ENCODE assay signal across 1 cellular context in the genomic region with DNA sequence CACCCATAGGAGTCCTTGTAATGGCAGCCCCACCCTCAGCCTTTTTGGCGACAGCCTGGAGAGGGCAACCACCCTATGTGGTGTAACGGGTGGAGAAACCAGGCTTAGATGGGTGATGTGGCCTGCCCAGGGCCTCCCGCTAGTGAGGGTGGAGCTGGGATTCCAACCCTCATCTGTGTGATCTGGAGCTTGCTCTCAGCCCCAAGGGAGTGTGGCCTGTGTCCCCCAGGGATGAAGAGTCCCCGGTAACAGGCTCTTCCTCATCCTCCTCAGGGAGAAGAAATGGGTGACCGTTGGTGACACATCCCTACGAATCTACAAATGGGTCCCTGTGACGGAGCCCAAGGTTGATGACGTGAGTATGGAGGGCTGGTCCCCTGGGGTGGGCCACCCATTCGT.
TF ChIP-seq lines count a peak whose summit lies in the region.

No MANE protein-coding gene starts in this region.

TF ChIP-seq in IMR-90, 13 proteins besides CTCF, POLR2A, EP300 and RAD21:
- no peak for TF ChIP-seq MAZ (IDR thresholded peaks at IDR 0.05; ENCODE audit: borderline replicate concordance, low read depth, low read length)
- TF ChIP-seq, protein P1, sequence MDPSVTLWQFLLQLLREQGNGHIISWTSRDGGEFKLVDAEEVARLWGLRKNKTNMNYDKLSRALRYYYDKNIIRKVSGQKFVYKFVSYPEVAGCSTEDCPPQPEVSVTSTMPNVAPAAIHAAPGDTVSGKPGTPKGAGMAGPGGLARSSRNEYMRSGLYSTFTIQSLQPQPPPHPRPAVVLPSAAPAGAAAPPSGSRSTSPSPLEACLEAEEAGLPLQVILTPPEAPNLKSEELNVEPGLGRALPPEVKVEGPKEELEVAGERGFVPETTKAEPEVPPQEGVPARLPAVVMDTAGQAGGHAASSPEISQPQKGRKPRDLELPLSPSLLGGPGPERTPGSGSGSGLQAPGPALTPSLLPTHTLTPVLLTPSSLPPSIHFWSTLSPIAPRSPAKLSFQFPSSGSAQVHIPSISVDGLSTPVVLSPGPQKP (IDR thresholded peaks at IDR 0.05; ENCODE audit: borderline replicate concordance, low read depth, low read length) = no peak
- no peak for TF ChIP-seq SMC3 (IDR thresholded peaks at IDR 0.05; ENCODE audit: low read depth, low read length)
- no peak for TF ChIP-seq RFX5 (IDR thresholded peaks at IDR 0.05; ENCODE audit: low read depth, low read length)
- no peak for TF ChIP-seq BHLHE40 (IDR thresholded peaks at IDR 0.05; ENCODE audit: low read depth, low read length)
- no peak for TF ChIP-seq CHD1 (IDR thresholded peaks at IDR 0.05; ENCODE audit: low read depth, low read length)
- TF ChIP-seq, protein P2, sequence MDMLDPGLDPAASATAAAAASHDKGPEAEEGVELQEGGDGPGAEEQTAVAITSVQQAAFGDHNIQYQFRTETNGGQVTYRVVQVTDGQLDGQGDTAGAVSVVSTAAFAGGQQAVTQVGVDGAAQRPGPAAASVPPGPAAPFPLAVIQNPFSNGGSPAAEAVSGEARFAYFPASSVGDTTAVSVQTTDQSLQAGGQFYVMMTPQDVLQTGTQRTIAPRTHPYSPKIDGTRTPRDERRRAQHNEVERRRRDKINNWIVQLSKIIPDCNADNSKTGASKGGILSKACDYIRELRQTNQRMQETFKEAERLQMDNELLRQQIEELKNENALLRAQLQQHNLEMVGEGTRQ (IDR thresholded peaks at IDR 0.05; ENCODE audit: low read depth, low read length) = no peak
- no peak for TF ChIP-seq NFE2L2 (IDR thresholded peaks at IDR 0.05; ENCODE audit: low read depth, low read length)
- no peak for TF ChIP-seq FOS (IDR thresholded peaks at IDR 0.05; ENCODE audit: low read depth, low read length)
- no peak for TF ChIP-seq MXI1 (IDR thresholded peaks at IDR 0.05; ENCODE audit: borderline replicate concordance, low read depth, low read length)
- no peak for TF ChIP-seq MAFK (IDR thresholded peaks at IDR 0.05; ENCODE audit: low read depth, low read length)
- no peak for TF ChIP-seq RCOR1 (IDR thresholded peaks at IDR 0.05; ENCODE audit: insufficient replicate concordance, low read length)
- no peak for TF ChIP-seq CEBPB (IDR thresholded peaks at IDR 0.05; ENCODE audit: low read depth, low read length)
